In the genomic region with DNA sequence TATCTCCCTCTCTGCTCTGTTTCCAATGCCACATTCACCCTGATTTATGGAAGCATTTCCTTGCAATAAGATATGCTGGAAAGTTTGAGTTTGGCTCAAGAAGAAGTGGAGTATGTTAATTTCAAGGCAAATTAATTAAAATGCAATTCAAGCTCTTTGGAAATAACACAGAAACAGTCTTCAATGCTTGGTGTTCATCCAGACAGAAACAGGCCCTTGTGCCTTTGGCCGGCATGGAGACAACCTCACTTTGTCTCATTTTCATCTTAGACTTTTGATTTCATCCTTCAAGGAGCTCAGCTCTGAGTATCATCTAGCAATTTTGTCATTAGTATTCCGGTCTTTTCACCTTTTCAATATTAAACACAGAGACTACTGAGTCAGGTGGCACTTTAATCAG, we compare ENCODE assay signal across 25 cellular contexts.
"Had no signal": no experiment of that assay in that cellular context is flagged by ENCODE, and none has a peak within 500 bp of the region (broad histone marks: within the 10 kb centered on the region; RNA-seq: fewer than 3 reads in every experiment).

No MANE protein-coding gene starts in this region.

- DNase-seq: activated CD4-positive, alpha-beta memory T cell treated with anti-CD3 and anti-CD28 coated beads, Interleukin-2, amount 10 ng/mL, durations not matched to agents 7 days and 5 days; activated CD4-positive, alpha-beta T cell treated with anti-CD3 and anti-CD28 coated beads for 36 hours; activated CD4-positive, alpha-beta T cell treated with anti-CD3 and anti-CD28 coated beads, Interleukin-2, amount 10 ng/mL, durations not matched to agents 24 days and 14 days; activated CD4-positive, alpha-beta T cell treated with anti-CD3 and anti-CD28 coated beads, Interleukin-2, amount 50 U/mL, for 4 hours; activated CD4-positive, CD25-positive, alpha-beta regulatory T cell; activated CD4-positive, CD25-positive, alpha-beta regulatory T cell treated with anti-CD3 and anti-CD28 coated beads, Interleukin-2, amount 50 U/mL, for 72 hours; activated CD8-positive, alpha-beta memory T cell treated with anti-CD3 and anti-CD28 coated beads, Interleukin-2, amount 50 U/mL, for 48 hours; activated gamma-delta T cell treated with Interleukin-2 at 50 U/mL for 16 hours; activated naive CD4-positive, alpha-beta T cell treated with anti-CD3 and anti-CD28 coated beads, Interleukin-2, amount 50 U/mL, for 16 hours; activated naive CD4-positive, alpha-beta T cell treated with Interleukin-2 at 50 U/mL for 16 hours; activated T-cell treated with anti-CD3 and anti-CD28 coated beads for 4 hours; activated T-cell treated with anti-CD3 and anti-CD28 coated beads, Interleukin-2, amount 50 U/mL, for 24 hours; activated T-cell treated with anti-CD3 and anti-CD28 coated beads, Interleukin-2, amount 50 U/mL, for 72 hours; amniotic stem cell; brain microvascular endothelial cell; dorsolateral prefrontal cortex; effector memory CD4-positive, alpha-beta T cell; endodermal cell; foreskin fibroblast; glutamatergic neuron; T-helper 2 cell had no signal

- H3K4me1 Mint-ChIP-seq: activated CD4-positive, alpha-beta memory T cell treated with anti-CD3 and anti-CD28 coated beads, Interleukin-2, amount 10 ng/mL, durations not matched to agents 7 days and 5 days; activated CD4-positive, alpha-beta T cell treated with anti-CD3 and anti-CD28 coated beads for 36 hours; activated CD4-positive, alpha-beta T cell treated with anti-CD3 and anti-CD28 coated beads, Interleukin-2, amount 10 ng/mL, durations not matched to agents 24 days and 14 days; central memory CD8-positive, alpha-beta T cell had no signal

- H3K9me3 Mint-ChIP-seq: activated CD4-positive, alpha-beta memory T cell treated with anti-CD3 and anti-CD28 coated beads, Interleukin-2, amount 10 ng/mL, durations not matched to agents 7 days and 5 days; activated CD4-positive, alpha-beta T cell treated with anti-CD3 and anti-CD28 coated beads, Interleukin-2, amount 10 ng/mL, durations not matched to agents 24 days and 14 days; central memory CD8-positive, alpha-beta T cell; dendritic cell treated with granulocyte-macrophage colony-stimulating factor and Interleukin-4, amounts not matched to agents 40 ng/mL and 50 ng/mL, for 4 days had no signal

- ATAC-seq: activated CD4-positive, alpha-beta T cell treated with anti-CD3 and anti-CD28 coated beads for 36 hours; activated T-cell treated with anti-CD3 and anti-CD28 coated beads, Interleukin-2, amount 50 U/mL, for 72 hours; esophagus mucosa had no signal

- H3K4me3 Mint-ChIP-seq: activated CD4-positive, alpha-beta memory T cell treated with anti-CD3 and anti-CD28 coated beads, Interleukin-2, amount 10 ng/mL, durations not matched to agents 7 days and 5 days; activated CD4-positive, alpha-beta T cell treated with anti-CD3 and anti-CD28 coated beads for 36 hours; activated CD4-positive, alpha-beta T cell treated with anti-CD3 and anti-CD28 coated beads, Interleukin-2, amount 10 ng/mL, durations not matched to agents 24 days and 14 days; activated naive CD8-positive, alpha-beta T cell; activated T-cell treated with anti-CD3 and anti-CD28 coated beads, Interleukin-2, amount 50 U/mL, for 24 hours; activated T-cell treated with anti-CD3 and anti-CD28 coated beads, Interleukin-2, amount 50 U/mL, for 72 hours; central memory CD8-positive, alpha-beta T cell; dendritic cell treated with granulocyte-macrophage colony-stimulating factor and Interleukin-4, amounts not matched to agents 40 ng/mL and 50 ng/mL, for 4 days; endodermal cell had no signal

- H3K27ac Mint-ChIP-seq: activated CD4-positive, alpha-beta memory T cell treated with anti-CD3 and anti-CD28 coated beads, Interleukin-2, amount 10 ng/mL, durations not matched to agents 7 days and 5 days; activated CD4-positive, alpha-beta T cell treated with anti-CD3 and anti-CD28 coated beads for 36 hours; activated CD4-positive, alpha-beta T cell treated with anti-CD3 and anti-CD28 coated beads, Interleukin-2, amount 10 ng/mL, durations not matched to agents 24 days and 14 days; activated naive CD8-positive, alpha-beta T cell; activated T-cell treated with anti-CD3 and anti-CD28 coated beads, Interleukin-2, amount 50 U/mL, for 24 hours; activated T-cell treated with anti-CD3 and anti-CD28 coated beads, Interleukin-2, amount 50 U/mL, for 72 hours; dendritic cell treated with granulocyte-macrophage colony-stimulating factor and Interleukin-4, amounts not matched to agents 40 ng/mL and 50 ng/mL, for 4 days; endodermal cell had no signal

- H3K36me3 Mint-ChIP-seq: activated naive CD8-positive, alpha-beta T cell had no signal
